ENCODE assay signal across 24 cellular contexts in genomic region chr4:42149004-42149403, GRCh38. TPM values are rescaled to one million over a fixed set of nuclear protein-coding genes. Genes with fewer than 3 reads are reported as not detected.
DNase-seq lines count a peak whose midpoint lies in the region; ATAC-seq and TF ChIP-seq lines count a peak whose summit lies in the region.
"Had no signal": no experiment of that assay in that cellular context is flagged by ENCODE, and none has a peak within 500 bp of the region (broad histone marks: within the 10 kb centered on the region; RNA-seq: fewer than 3 reads in every experiment).

No MANE protein-coding gene starts in this region.

- no peak overlapping the region for H3K27ac ChIP-seq in iPS-20b (ENCODE audit: low read length)
- no peak overlapping the region for H3K27ac ChIP-seq in CD4-positive, alpha-beta memory T cell (ENCODE audit: low read depth, low read length)
- H3K27ac ChIP-seq: brain microvascular endothelial cell, foreskin keratinocyte, WERI-Rb-1 had no signal

- H3K9me3 Mint-ChIP-seq in CD4-positive, alpha-beta memory T cell = peaks cover 0 to 4% (median 0%) of the 10 kb centered on the region in 8 donors
- H3K9me3 Mint-ChIP-seq in Caco-2 (ENCODE audit: unreplicated experiment) = peaks cover 22% of the 10 kb centered on the region
- H3K9me3 Mint-ChIP-seq in activated T-cell treated with anti-CD3 and anti-CD28 coated beads, Interleukin-2, amount 50 U/mL, for 72 hours = no peaks in the 10 kb centered on the region
- H3K9me3 Mint-ChIP-seq: activated CD4-positive, alpha-beta memory T cell treated with anti-CD3 and anti-CD28 coated beads, Interleukin-2, amount 10 ng/mL, durations not matched to agents 7 days and 5 days; activated naive CD8-positive, alpha-beta T cell treated with anti-CD3 and anti-CD28 coated beads for 36 hours; activated T-helper 1 cell treated with anti-CD3 and anti-CD28 coated beads, Interleukin-12 subunit alpha, Interleukin-12 subunit beta, Interleukin-2, Interleukin-4 antibody, amounts not matched to agents 30 ng/mL and 10 ng/mL and 1 ng/mL, durations not matched to agents 14 hours and 24 hours and 36 hours; stimulated activated memory B cell treated with anti-CD40 and anti-IgM and Interleukin-4, amounts not matched to agents 10 μg/mL and 1 μg/mL and 100 μg/mL, for 72 hours; T-helper 1 cell treated with Interleukin-12 subunit alpha and Interleukin-12 subunit beta and Interleukin-4 antibody, amounts not matched to agents 30 μg/mL and 1 μg/mL, for 36 hours had no signal

- POLR2A ChIA-PET in CD4-positive, alpha-beta memory T cell (lab: Charles Lee; ENCODE audit: partially characterized antibody) = no interaction called here
- POLR2A ChIA-PET in Caco-2 (lab: Charles Lee) = no interaction called here

- no peaks in the 10 kb centered on the region for H3K36me3 Mint-ChIP-seq in CD4-positive, alpha-beta memory T cell
- H3K36me3 Mint-ChIP-seq in Caco-2 (ENCODE audit: insufficient read depth, unreplicated experiment) = no peaks in the 10 kb centered on the region
- H3K36me3 Mint-ChIP-seq in activated T-cell treated with anti-CD3 and anti-CD28 coated beads, Interleukin-2, amount 50 U/mL, for 72 hours (ENCODE audit: insufficient read depth in 2 of 2) = peaks cover 2 to 6% of the 10 kb centered on the region in 2 donors
- H3K36me3 Mint-ChIP-seq: activated naive CD8-positive, alpha-beta T cell treated with anti-CD3 and anti-CD28 coated beads for 36 hours had no signal

- H3K4me3 Mint-ChIP-seq in CD4-positive, alpha-beta memory T cell = peak overlapping the region in 1 of 8 donors; percentile 30
- no peak overlapping the region for H3K4me3 Mint-ChIP-seq in Caco-2 (ENCODE audit: unreplicated experiment)
- no peak overlapping the region for H3K4me3 Mint-ChIP-seq in activated T-cell treated with anti-CD3 and anti-CD28 coated beads, Interleukin-2, amount 50 U/mL, for 72 hours
- H3K4me3 Mint-ChIP-seq: activated CD4-positive, alpha-beta memory T cell treated with anti-CD3 and anti-CD28 coated beads, Interleukin-2, amount 10 ng/mL, durations not matched to agents 7 days and 5 days; activated naive CD8-positive, alpha-beta T cell treated with anti-CD3 and anti-CD28 coated beads for 36 hours had no signal

- ATAC-seq in GM18520 (IDR thresholded peaks at IDR 0.05; ENCODE audit: unreplicated experiment) = peak; percentile 29
- peak; percentile 29 for ATAC-seq in GM21786 (IDR thresholded peaks at IDR 0.05; ENCODE audit: unreplicated experiment)
- peak; percentile 25 for ATAC-seq in HG03565 (IDR thresholded peaks at IDR 0.05; ENCODE audit: unreplicated experiment)
- ATAC-seq in HG03571 (IDR thresholded peaks at IDR 0.05; ENCODE audit: unreplicated experiment) = no peak
- no peak for ATAC-seq in activated T-cell treated with anti-CD3 and anti-CD28 coated beads, Interleukin-2, amount 50 U/mL, for 72 hours (replicated peaks in 1 of 2)
- ATAC-seq: foreskin keratinocyte; HepG2; right cardiac atrium; stimulated activated memory B cell treated with anti-CD40 and anti-IgM and Interleukin-4, amounts not matched to agents 10 μg/mL and 1 μg/mL and 100 μg/mL, for 72 hours had no signal

- H3K27ac Mint-ChIP-seq in CD4-positive, alpha-beta memory T cell = no peak overlapping the region
- H3K27ac Mint-ChIP-seq in Caco-2 (ENCODE audit: unreplicated experiment) = no peak overlapping the region
- no peak overlapping the region for H3K27ac Mint-ChIP-seq in activated T-cell treated with anti-CD3 and anti-CD28 coated beads, Interleukin-2, amount 50 U/mL, for 72 hours
- H3K27ac Mint-ChIP-seq: activated CD4-positive, alpha-beta memory T cell treated with anti-CD3 and anti-CD28 coated beads, Interleukin-2, amount 10 ng/mL, durations not matched to agents 7 days and 5 days; activated naive CD8-positive, alpha-beta T cell treated with anti-CD3 and anti-CD28 coated beads for 36 hours; activated T-helper 1 cell treated with anti-CD3 and anti-CD28 coated beads, Interleukin-12 subunit alpha, Interleukin-12 subunit beta, Interleukin-2, Interleukin-4 antibody, amounts not matched to agents 30 ng/mL and 10 ng/mL and 1 ng/mL, durations not matched to agents 14 hours and 24 hours and 36 hours; stimulated activated memory B cell treated with anti-CD40 and anti-IgM and Interleukin-4, amounts not matched to agents 10 μg/mL and 1 μg/mL and 100 μg/mL, for 72 hours; T-helper 1 cell treated with Interleukin-12 subunit alpha and Interleukin-12 subunit beta and Interleukin-4 antibody, amounts not matched to agents 30 μg/mL and 1 μg/mL, for 36 hours had no signal

- H3K4me3 ChIP-seq in iPS-20b (ENCODE audit: low read length) = peak overlapping the region; percentile 68; the same call in 1 of the 2 replicates
- no peak overlapping the region for H3K4me3 ChIP-seq in CD4-positive, alpha-beta memory T cell (ENCODE audit: low read length in 2 of 2)
- H3K4me3 ChIP-seq in Caco-2 (ENCODE audit: low read depth, low read length) = no peak overlapping the region

- H3K27me3 Mint-ChIP-seq in CD4-positive, alpha-beta memory T cell = peaks cover 38 to 45% of the 10 kb centered on the region in 2 donors
- H3K27me3 Mint-ChIP-seq in Caco-2 (ENCODE audit: insufficient read depth, unreplicated experiment) = peaks cover 3% of the 10 kb centered on the region
- H3K27me3 Mint-ChIP-seq in activated T-cell treated with anti-CD3 and anti-CD28 coated beads, Interleukin-2, amount 50 U/mL, for 72 hours (ENCODE audit: low read depth) = peaks cover 50% of the 10 kb centered on the region

- H3K9ac ChIP-seq in iPS-20b (ENCODE audit: low read depth, low read length) = no peak overlapping the region

- CTCF ChIA-PET in CD4-positive, alpha-beta memory T cell (lab: Charles Lee; ENCODE audit: partially characterized antibody) = no interaction called here
- CTCF ChIA-PET in Caco-2 (lab: Charles Lee) = no interaction called here

- no peak for DNase-seq in CD4-positive, alpha-beta memory T cell
- no peak for DNase-seq in Caco-2
- DNase-seq in activated T-cell treated with anti-CD3 and anti-CD28 coated beads, Interleukin-2, amount 50 U/mL, for 72 hours = no peak
- DNase-seq: activated CD4-positive, alpha-beta memory T cell treated with anti-CD3 and anti-CD28 coated beads, Interleukin-2, amount 10 ng/mL, durations not matched to agents 7 days and 5 days; activated naive CD8-positive, alpha-beta T cell treated with anti-CD3 and anti-CD28 coated beads for 36 hours; brain microvascular endothelial cell; C1 segment of cervical spinal cord; cortex of kidney; foreskin keratinocyte; hypothalamus; kidney; NCI-H146; right cardiac atrium; WERI-Rb-1 had no signal

- TF ChIP-seq CTCF in Caco-2 (IDR thresholded peaks at IDR 0.05; ENCODE audit: insufficient read depth in 1 of 2, low read depth in 1 of 2, low read length in 1 of 2, severe bottlenecking in 1 of 2, unreplicated experiment in 1 of 2) = no peak

- peaks cover 11% of the 10 kb centered on the region for H3K36me3 ChIP-seq in iPS-20b (ENCODE audit: insufficient read depth, low read depth, low read length)
- no peaks in the 10 kb centered on the region for H3K36me3 ChIP-seq in CD4-positive, alpha-beta memory T cell (ENCODE audit: insufficient read depth, low read length)
- H3K36me3 ChIP-seq in Caco-2 (ENCODE audit: control insufficient read depth, insufficient read depth, low read length) = no peaks in the 10 kb centered on the region
- H3K36me3 ChIP-seq: brain microvascular endothelial cell, WERI-Rb-1 had no signal

- H3K4me1 Mint-ChIP-seq in CD4-positive, alpha-beta memory T cell = peaks cover 7 to 31% (median 22%) of the 10 kb centered on the region in 4 donors
- H3K4me1 Mint-ChIP-seq in Caco-2 (ENCODE audit: low read depth, unreplicated experiment) = no peaks in the 10 kb centered on the region
- H3K4me1 Mint-ChIP-seq in activated T-cell treated with anti-CD3 and anti-CD28 coated beads, Interleukin-2, amount 50 U/mL, for 72 hours (ENCODE audit: low read depth) = peaks cover 10% of the 10 kb centered on the region

- H3K9me3 ChIP-seq in iPS-20b (ENCODE audit: insufficient read depth, low read depth, low read length) (no peaks in the 10 kb centered on the region), Caco-2 (no peaks in the 10 kb centered on the region)
- H3K9me3 ChIP-seq in CD4-positive, alpha-beta memory T cell (ENCODE audit: control insufficient read depth in 1 of 2, low read length in 2 of 2) = no peaks in the 10 kb centered on the region

- H3K27me3 ChIP-seq in iPS-20b (ENCODE audit: insufficient read depth, low read length) (peaks cover 44% of the 10 kb centered on the region), Caco-2 (replicated peaks; ENCODE audit: control insufficient read depth, insufficient read depth, low read length) (no peaks in the 10 kb centered on the region)
- H3K27me3 ChIP-seq in CD4-positive, alpha-beta memory T cell (ENCODE audit: insufficient read depth, low read length) = peaks cover 23% of the 10 kb centered on the region

- intact Hi-C loops in CD4-positive, alpha-beta memory T cell (cut with micrococcal nuclease) = no loop called here
- intact Hi-C loops in Caco-2 (cut with micrococcal nuclease; ENCODE audit: unreplicated experiment) = no loop called here

- H3K4me1 ChIP-seq in iPS-20b (ENCODE audit: insufficient read depth, low read length) = peaks cover 4% of the 10 kb centered on the region; the same call in 1 of the 2 replicates
- H3K4me1 ChIP-seq in CD4-positive, alpha-beta memory T cell (ENCODE audit: insufficient read depth, low read length) = peaks cover 13% of the 10 kb centered on the region
- no peaks in the 10 kb centered on the region for H3K4me1 ChIP-seq in Caco-2
- H3K4me1 ChIP-seq: foreskin keratinocyte had no signal

- BruUV-seq in Caco-2 (replicated peaks; lab: Mats Ljungman, UMichigan) = no TSS peak

RNA-seq across cellular contexts. Expression of gene BEND4, which starts 3.5 kb away (rescaled TPM):
- under 1 TPM; 0.08 to 0.23 TPM for total RNA-seq in CD4-positive, alpha-beta memory T cell
- polyA plus RNA-seq in CD4-positive, alpha-beta memory T cell = under 1 TPM in 1 of 2 donors, not detected in 1; 0.28 TPM
- total RNA-seq in Caco-2 (2022) = not detected in 2 replicates
- total RNA-seq in activated T-cell treated with anti-CD3 and anti-CD28 coated beads, Interleukin-2, amount 50 U/mL, for 72 hours = under 1 TPM; 0.41 to 0.53 TPM
- total RNA-seq: foreskin keratinocyte, HepG2, osteocyte had no signal
- polyA plus RNA-seq: foreskin keratinocyte, HepG2 had no signal

Comparison
In these comparisons a context has a peak if more than half of its experiments do, and no peak if none do; other contexts are left out.
1. ATAC-seq: peak in GM18520 (single experiment), GM21786 (single experiment) and HG03565 (single experiment); none in HG03571 (single experiment) and activated T-cell treated with anti-CD3 and anti-CD28 coated beads, Interleukin-2, amount 50 U/mL, for 72 hours (0 of 2).